19 cellular contexts compared by ENCODE assay signal in the genomic region with DNA sequence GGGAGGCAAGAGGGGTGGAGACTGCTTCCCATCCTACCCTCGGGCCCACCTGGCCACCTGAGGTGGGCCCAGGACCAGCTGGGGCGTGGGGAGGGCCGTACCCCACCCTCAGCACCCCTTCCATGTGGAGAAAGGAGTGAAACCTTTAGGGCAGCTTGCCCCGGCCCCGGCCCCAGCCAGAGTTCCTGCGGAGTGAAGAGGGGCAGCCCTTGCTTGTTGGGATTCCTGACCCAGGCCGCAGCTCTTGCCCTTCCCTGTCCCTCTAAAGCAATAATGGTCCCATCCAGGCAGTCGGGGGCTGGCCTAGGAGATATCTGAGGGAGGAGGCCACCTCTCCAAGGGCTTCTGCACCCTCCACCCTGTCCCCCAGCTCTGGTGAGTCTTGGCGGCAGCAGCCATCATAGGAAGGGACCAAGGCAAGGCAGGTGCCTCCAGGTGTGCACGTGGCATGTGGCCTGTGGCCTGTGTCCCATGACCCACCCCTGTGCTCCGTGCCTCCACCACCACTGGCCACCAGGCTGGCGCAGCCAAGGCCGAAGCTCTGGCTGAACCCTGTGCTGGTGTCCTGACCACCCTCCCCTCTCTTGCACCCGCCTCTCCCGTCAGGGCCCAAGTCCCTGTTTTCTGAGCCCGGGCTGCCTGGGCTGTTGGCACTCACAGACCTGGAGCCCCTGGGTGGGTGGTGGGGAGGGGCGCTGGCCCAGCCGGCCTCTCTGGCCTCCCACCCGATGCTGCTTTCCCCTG. TPM values are rescaled to one million over a fixed set of nuclear protein-coding genes. Genes with fewer than 3 reads are reported as not detected.
DNase-seq lines count a peak whose midpoint lies in the region; ATAC-seq and TF ChIP-seq lines count a peak whose summit lies in the region.
"Had no signal": no experiment of that assay in that cellular context is flagged by ENCODE, and none has a peak within 500 bp of the region (broad histone marks: within the 10 kb centered on the region; RNA-seq: fewer than 3 reads in every experiment).

No MANE protein-coding gene starts in this region.

- H4K20me1 ChIP-seq in HCT116 (ENCODE audit: insufficient read depth): no peaks in the 10 kb centered on the region

- H3K27me3 Mint-ChIP-seq in T-helper 1 cell treated with Interleukin-12 subunit alpha and Interleukin-12 subunit beta and Interleukin-4 antibody, amounts not matched to agents 30 μg/mL and 1 μg/mL, for 36 hours (ENCODE audit: low read depth): no peaks in the 10 kb centered on the region
- no peaks in the 10 kb centered on the region for H3K27me3 Mint-ChIP-seq in dendritic cell treated with granulocyte-macrophage colony-stimulating factor and Interleukin-4, amounts not matched to agents 40 ng/mL and 50 ng/mL, for 4 days
- H3K27me3 Mint-ChIP-seq: progenitor cell of endocrine pancreas had no signal

- peaks cover 0 to 3% of the 10 kb centered on the region in 2 experiments; a peak in 1 of 4 replicates for H3K4me1 ChIP-seq in HCT116 (ENCODE audit: control insufficient read depth in 1 of 2, insufficient read depth in 2 of 2, low read length in 2 of 2)
- peaks cover 7 to 8% of the 10 kb centered on the region in 2 donors for H3K4me1 ChIP-seq in gastrocnemius medialis
- H3K4me1 ChIP-seq: BE2C had no signal

- intact Hi-C loops in HCT116 (cut with micrococcal nuclease): no loop called here
- intact Hi-C loops in dendritic cell treated with granulocyte-macrophage colony-stimulating factor and Interleukin-4, amounts not matched to agents 40 ng/mL and 50 ng/mL, for 4 days (cut with micrococcal nuclease): loop anchor here (10.0 kb wide), 1 partner anchor 53 kb away; the partner anchor contains the start of genes HDDC3 and UNC45A
- intact Hi-C loops in gastrocnemius medialis (cut with DNase I; ENCODE audit: low total_unique reads): loop anchor here (10.0 kb wide), 1 partner anchor 557 kb away; no protein-coding TSS in a partner anchor

- H3K9me3 Mint-ChIP-seq in T-helper 1 cell treated with Interleukin-12 subunit alpha and Interleukin-12 subunit beta and Interleukin-4 antibody, amounts not matched to agents 30 μg/mL and 1 μg/mL, for 36 hours: no peaks in the 10 kb centered on the region
- H3K9me3 Mint-ChIP-seq in dendritic cell treated with granulocyte-macrophage colony-stimulating factor and Interleukin-4, amounts not matched to agents 40 ng/mL and 50 ng/mL, for 4 days: no peaks in the 10 kb centered on the region
- H3K9me3 Mint-ChIP-seq: activated naive CD4-positive, alpha-beta T cell treated with anti-CD3 and anti-CD28 coated beads, Interleukin-2, amount 50 U/mL, for 72 hours; HFFc6; naive thymus-derived CD8-positive, alpha-beta T cell had no signal

- H3K36me3 Mint-ChIP-seq in T-helper 1 cell treated with Interleukin-12 subunit alpha and Interleukin-12 subunit beta and Interleukin-4 antibody, amounts not matched to agents 30 μg/mL and 1 μg/mL, for 36 hours (ENCODE audit: low read depth): peaks cover 59% of the 10 kb centered on the region
- H3K36me3 Mint-ChIP-seq in dendritic cell treated with granulocyte-macrophage colony-stimulating factor and Interleukin-4, amounts not matched to agents 40 ng/mL and 50 ng/mL, for 4 days (ENCODE audit: low read depth): peaks cover 93% of the 10 kb centered on the region

- peaks cover 58% of the 10 kb centered on the region for H3K4me1 Mint-ChIP-seq in T-helper 1 cell treated with Interleukin-12 subunit alpha and Interleukin-12 subunit beta and Interleukin-4 antibody, amounts not matched to agents 30 μg/mL and 1 μg/mL, for 36 hours (ENCODE audit: low read depth)
- peaks cover 79% of the 10 kb centered on the region for H3K4me1 Mint-ChIP-seq in dendritic cell treated with granulocyte-macrophage colony-stimulating factor and Interleukin-4, amounts not matched to agents 40 ng/mL and 50 ng/mL, for 4 days (ENCODE audit: low read depth)

- H2AFZ ChIP-seq in HCT116 (ENCODE audit: low read depth, low read length, poor library complexity, severe bottlenecking): no peak overlapping the region

- ATAC-seq in HCT116 (no peak), gastrocnemius medialis (no peak), GM21515 (IDR thresholded peaks at IDR 0.05; ENCODE audit: unreplicated experiment) (no peak)
- ATAC-seq: activated CD4-positive, CD25-positive, alpha-beta regulatory T cell treated with anti-CD3 and anti-CD28 coated beads, Interleukin-2, amount 50 U/mL, for 24 hours; naive thymus-derived CD8-positive, alpha-beta T cell had no signal

- H3K79me2 ChIP-seq in HCT116 (ENCODE audit: insufficient read depth, low read length): no peaks in the 10 kb centered on the region

- no peak overlapping the region for H3K9ac ChIP-seq in HCT116 (ENCODE audit: low read length)

- in situ Hi-C loops in gastrocnemius medialis (cut with MboI; ENCODE audit: low sequenced_read_pairs in 4 of 4): loop anchor here (25.0 kb wide), 3 partner anchors 170 to 570 kb away; partner anchors contain the start of gene BLM (in 2 of the 4)

- H3K9me3 ChIP-seq in HCT116 (ENCODE audit: control insufficient read depth in 1 of 2, insufficient read depth in 1 of 2, low read depth in 1 of 2, low read length in 2 of 2): no peaks in the 10 kb centered on the region
- H3K9me3 ChIP-seq in gastrocnemius medialis: no peaks in the 10 kb centered on the region
- H3K9me3 ChIP-seq: BE2C, SJSA1, testis had no signal

- no peak for DNase-seq in T-helper 1 cell
- DNase-seq in HCT116 (ENCODE audit: low read depth, low spot score): no peak
- DNase-seq in gastrocnemius medialis: no peak
- no peak for DNase-seq in SIG-M5 (lab: John Stamatoyannopoulos, UW)
- DNase-seq in inferior parietal cortex (ENCODE audit: extremely low spot score): no peak
- DNase-seq: BE2C; HFFc6; MV-4-11; naive thymus-derived CD8-positive, alpha-beta T cell; NCI-H187 treated with DMSO at 0.1 percent for 48 hours; testis had no signal

- TF ChIP-seq CTCF in HCT116 (IDR thresholded peaks at IDR 0.05 in 2 of 3, conservative IDR thresholded peaks at IDR 0.05 in 1 of 3; ENCODE audit: borderline replicate concordance in 1 of 3, insufficient read depth in 1 of 3, low read depth in 2 of 3, low read length in 2 of 3): no peak
- TF ChIP-seq CTCF in gastrocnemius medialis (IDR thresholded peaks at IDR 0.05 in 4 of 5, conservative IDR thresholded peaks at IDR 0.05 in 1 of 5): no peak

- no peaks in the 10 kb centered on the region for H3K27me3 ChIP-seq in HCT116 (ENCODE audit: insufficient read depth, low read length)
- no peaks in the 10 kb centered on the region for H3K27me3 ChIP-seq in gastrocnemius medialis
- H3K27me3 ChIP-seq: BE2C, SJSA1, testis had no signal

- TF ChIP-seq POLR2A in HCT116 (IDR thresholded peaks at IDR 0.05; ENCODE audit: borderline replicate concordance, extremely low read depth, insufficient read depth, insufficient read length): no peak
- no peak for TF ChIP-seq POLR2A in gastrocnemius medialis (IDR thresholded peaks at IDR 0.05)

- no peaks in the 10 kb centered on the region for H3K9me2 ChIP-seq in HCT116 (ENCODE audit: insufficient read depth)

- TF ChIP-seq RAD21 in HCT116 (IDR thresholded peaks at IDR 0.05; ENCODE audit: low read depth): no peak

- no peak overlapping the region for H3K4me3 Mint-ChIP-seq in T-helper 1 cell treated with Interleukin-12 subunit alpha and Interleukin-12 subunit beta and Interleukin-4 antibody, amounts not matched to agents 30 μg/mL and 1 μg/mL, for 36 hours
- no peak overlapping the region for H3K4me3 Mint-ChIP-seq in dendritic cell treated with granulocyte-macrophage colony-stimulating factor and Interleukin-4, amounts not matched to agents 40 ng/mL and 50 ng/mL, for 4 days
- H3K4me3 Mint-ChIP-seq: HFFc6; naive thymus-derived CD8-positive, alpha-beta T cell had no signal

- H3K27ac ChIP-seq in HCT116 (ENCODE audit: low read depth, low read length) (no peak overlapping the region; the same call in 1 of the 2 replicates), gastrocnemius medialis (peak overlapping the region in 3 of 4 donors; percentile 86 to 90 (median 88))
- H3K27ac ChIP-seq: SJSA1 had no signal

- no peak overlapping the region for H3K4me2 ChIP-seq in HCT116 (ENCODE audit: low read length)
- H3K4me2 ChIP-seq: smooth muscle cell had no signal

- peak overlapping the region; percentile 68 for H3K27ac Mint-ChIP-seq in T-helper 1 cell treated with Interleukin-12 subunit alpha and Interleukin-12 subunit beta and Interleukin-4 antibody, amounts not matched to agents 30 μg/mL and 1 μg/mL, for 36 hours
- peak overlapping the region; percentile 95 for H3K27ac Mint-ChIP-seq in dendritic cell treated with granulocyte-macrophage colony-stimulating factor and Interleukin-4, amounts not matched to agents 40 ng/mL and 50 ng/mL, for 4 days
- H3K27ac Mint-ChIP-seq: HFFc6, progenitor cell of endocrine pancreas had no signal

- H3K36me3 ChIP-seq in HCT116 (ENCODE audit: control insufficient read depth in 1 of 2, insufficient read depth in 2 of 2, low read length in 2 of 2): peaks cover 8 to 10% of the 10 kb centered on the region in 2 experiments; a peak in 2 of 4 replicates
- H3K36me3 ChIP-seq in gastrocnemius medialis: peaks cover 0 to 55% of the 10 kb centered on the region in 2 donors

- RAD21 ChIA-PET in HCT116 (lab: Charles Lee; ENCODE audit: low non-redundant PET in 1 of 2, low total read pairs in 2 of 2, uncharacterized antibody in 2 of 2, unreplicated experiment in 2 of 2): interaction anchor here in 1 of 2 experiments (0.6 kb wide), 1 partner anchor 566 kb away, joined by 5 read pairs; no protein-coding TSS in a partner anchor

- CTCF ChIA-PET in HCT116 (lab: Charles Lee): no interaction called here

- TSS peak; percentile 30 for BruUV-seq in HCT116 (replicated peaks; lab: Mats Ljungman, UMichigan)

- POLR2A ChIA-PET in HCT116 (lab: Charles Lee): no interaction called here

- H3K4me3 ChIP-seq in HCT116 (replicated peaks in 1 of 2; ENCODE audit: low read depth in 1 of 2, low read length in 2 of 2): no peak overlapping the region
- H3K4me3 ChIP-seq in gastrocnemius medialis: no peak overlapping the region
- H3K4me3 ChIP-seq: SJSA1, smooth muscle cell, testis had no signal

TF ChIP-seq in HCT116, 20 proteins besides CTCF, POLR2A, EP300 and RAD21 (continues in another document):
- TF ChIP-seq ATF3 (IDR thresholded peaks at IDR 0.05): no peak

RNA-seq across cellular contexts. Expression of gene FES, which starts 2.2 kb away (rescaled TPM):
- 5.3 TPM for total RNA-seq in HCT116 (2021; ENCODE audit: unreplicated experiment)
- polyA plus RNA-seq in HCT116 (2012): 5.6 and 6.2 TPM in 2 replicates
- total RNA-seq in gastrocnemius medialis: 10 to 100 TPM in 2 of 4 donors, 1 to 10 TPM in 2; 5.3 to 13.5 (median 10.1) TPM

RNA-seq across cellular contexts. Expression of gene FURIN, which starts 13.8 kb away (rescaled TPM):
- 42.0 TPM for total RNA-seq in HCT116 (2021; ENCODE audit: unreplicated experiment)
- polyA plus RNA-seq in HCT116 (2012): 44.6 and 49.9 TPM in 2 replicates
- total RNA-seq in gastrocnemius medialis: 100 to 1,000 TPM in 3 of 4 donors, 10 to 100 TPM in 1; 76.7 to 159 (median 118) TPM

RNA-seq across cellular contexts. Expression of gene MAN2A2, which starts 21.0 kb away (rescaled TPM):
- total RNA-seq in HCT116 (2021; ENCODE audit: unreplicated experiment): 44.9 TPM
- polyA plus RNA-seq in HCT116 (2012): 36.8 and 54.6 TPM in 2 replicates
- total RNA-seq in gastrocnemius medialis: 100 to 1,000 TPM in 2 of 4 donors, 10 to 100 TPM in 2; 56.8 to 124 (median 92.4) TPM

RNA-seq across cellular contexts. Expression of gene HDDC3, which starts 50.2 kb away (rescaled TPM):
- 20.4 TPM for total RNA-seq in HCT116 (2021; ENCODE audit: unreplicated experiment)
- polyA plus RNA-seq in HCT116 (2012): 15.2 and 18.2 TPM in 2 replicates
- total RNA-seq in gastrocnemius medialis: 10 to 100 TPM; 13.4 to 22.2 (median 17.2) TPM

RNA-seq across cellular contexts. Expression of gene UNC45A, which starts 52.9 kb away (rescaled TPM):
- total RNA-seq in HCT116 (2021; ENCODE audit: unreplicated experiment) (95.4 TPM), gastrocnemius medialis (1 to 10 TPM; 6.8 to 9.6 (median 7.6) TPM)
- polyA plus RNA-seq in HCT116 (2012): 106 and 123 TPM in 2 replicates
